Comparison of ENCODE assay signal across 25 cellular contexts in the genomic region with DNA sequence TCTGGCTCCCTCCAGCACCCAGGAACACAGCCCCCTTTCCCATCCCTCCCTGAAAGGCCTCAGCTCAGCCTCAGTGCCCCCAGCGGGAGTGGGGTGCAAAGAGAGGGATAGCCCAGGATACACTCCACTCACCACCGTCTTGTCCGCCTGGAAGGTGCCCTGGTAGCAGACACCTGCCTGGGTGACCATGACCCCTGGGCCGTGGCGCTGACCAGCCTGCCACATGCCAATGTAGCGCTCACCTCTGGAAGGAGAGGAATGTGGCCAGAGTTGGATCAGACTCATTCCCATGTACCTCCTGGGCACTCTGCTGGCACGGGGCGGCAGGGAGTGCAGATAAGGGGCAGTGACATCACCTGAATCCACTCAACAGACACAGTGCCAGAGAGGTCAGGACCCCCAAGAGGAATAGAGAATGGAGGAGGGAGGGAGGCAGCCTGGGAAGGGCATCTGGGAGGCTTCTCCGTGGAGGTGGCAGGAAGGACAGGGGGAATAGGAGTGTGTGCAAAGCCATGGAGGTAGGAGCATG. TPM values are rescaled to one million over a fixed set of nuclear protein-coding genes. Genes with fewer than 3 reads are reported as not detected.
A peak's percentile ranks its signal among the peaks of the same experiment; 100 is the strongest.
DNase-seq lines count a peak whose midpoint lies in the region; ATAC-seq and TF ChIP-seq lines count a peak whose summit lies in the region.
"Had no signal": no experiment of that assay in that cellular context is flagged by ENCODE, and none has a peak within 500 bp of the region (broad histone marks: within the 10 kb centered on the region; RNA-seq: fewer than 3 reads in every experiment).

No MANE protein-coding gene starts in this region.

- 69 to 71% methylated on average over 9 of the region's 9 CpGs for WGBS in heart right ventricle, 2 donors
- no CpG with 5 or more reads among the region's 9 CpGs for WGBS in neuronal stem cell (ENCODE audit: extremely low coverage in 2 of 2, insufficient read length in 2 of 2, insufficient replicate concordance in 1 of 2), 2 donors

- no peak overlapping the region for H4K8ac ChIP-seq in neuronal stem cell (ENCODE audit: low read depth, low read length)

- ATAC-seq in Right ventricle myocardium superior (ENCODE audit: poor library complexity) (peak; percentile 42), heart right ventricle (peak in 6 of 8 donors; percentile 24 to 70 (median 34)), GM18502 (IDR thresholded peaks at IDR 0.05; ENCODE audit: poor library complexity, unreplicated experiment) (no peak)

- intact Hi-C loops in Right ventricle myocardium superior (cut with DNase I): no loop called here
- intact Hi-C loops in cardiac septum (cut with DNase I): no loop called here
- intact Hi-C loops in heart right ventricle (cut with DNase I): no loop called here

- peak overlapping the region; percentile 62 for H2BK15ac ChIP-seq in neuronal stem cell (ENCODE audit: low read length)

- H2BK5ac ChIP-seq in neuronal stem cell (ENCODE audit: low read length): peak overlapping the region; percentile 46

- H2BK12ac ChIP-seq in neuronal stem cell (ENCODE audit: low read length): peak overlapping the region; percentile 80

- no peak overlapping the region for H3K23ac ChIP-seq in neuronal stem cell (ENCODE audit: low read depth, low read length, poor library complexity)

- peak overlapping the region; percentile 49 for H2BK120ac ChIP-seq in neuronal stem cell (ENCODE audit: low read depth, low read length)

- H3K36me3 ChIP-seq in heart right ventricle: peaks cover 0 to 85% (median 14%) of the 10 kb centered on the region in 9 donors
- no peaks in the 10 kb centered on the region for H3K36me3 ChIP-seq in neuronal stem cell (replicated peaks in 1 of 2; ENCODE audit: control insufficient read depth in 2 of 2, insufficient read depth in 2 of 2, low read length in 2 of 2)
- H3K36me3 ChIP-seq: BLaER1, MG63 had no signal

- H2AFZ ChIP-seq in neuronal stem cell (ENCODE audit: low read length): no peak overlapping the region
- H2AFZ ChIP-seq: PC-9 had no signal

- no peak for DNase-seq in Right ventricle myocardium superior
- DNase-seq in cardiac septum (ENCODE audit: low spot score): no peak
- no peak for DNase-seq in heart right ventricle
- DNase-seq in neuronal stem cell (ENCODE audit: low spot score): no peak
- no peak for DNase-seq in NCI-H1694 (lab: John Stamatoyannopoulos, UW)
- DNase-seq in activated T-cell treated with anti-CD3 and anti-CD28 coated beads, Interleukin-2, amount 50 U/mL, for 48 hours: no peak
- DNase-seq: CD4-positive, alpha-beta T cell; GOT3; HCEC 1CT; IMR-90; KG1; MG63; NCI-H2029 treated with DMSO at 0.1 percent for 48 hours; NCI-H446 treated with DMSO at 0.1 percent for 48 hours; NCI-H526; NK-92 treated with Interleukin-12 subunit alpha and Interleukin-12 subunit beta, amount 100 ng/mL, for 24 hours; PC-9; SHP77 treated with DMSO at 0.1 percent for 48 hours had no signal

- no peak overlapping the region for H3K4me2 ChIP-seq in neuronal stem cell (ENCODE audit: insufficient read depth, low read length, poor library complexity, severe bottlenecking)
- H3K4me2 ChIP-seq: PC-9 had no signal

- peaks cover 2% of the 10 kb centered on the region for H3K79me1 ChIP-seq in neuronal stem cell (ENCODE audit: low read depth, low read length)

- no peaks in the 10 kb centered on the region for H3K9me3 ChIP-seq in heart right ventricle
- peaks cover 0 to 2% of the 10 kb centered on the region in 2 donors for H3K9me3 ChIP-seq in neuronal stem cell (replicated peaks in 1 of 2; ENCODE audit: control insufficient read depth in 2 of 2, insufficient read depth in 1 of 2, low read depth in 1 of 2, low read length in 2 of 2)
- H3K9me3 ChIP-seq: BLaER1, MG63 had no signal

- no peak overlapping the region for H3K4ac ChIP-seq in neuronal stem cell (ENCODE audit: low read length)

- H3K27ac ChIP-seq in heart right ventricle: peak overlapping the region in 4 of 10 donors; percentile 0 to 70 (median 28)
- H3K27ac ChIP-seq in neuronal stem cell (replicated peaks; ENCODE audit: low read length): no peak overlapping the region
- H3K27ac ChIP-seq: BLaER1, PC-9, SK-N-MC had no signal

- H3K27me3 ChIP-seq in heart right ventricle (no peaks in the 10 kb centered on the region), neuronal stem cell (ENCODE audit: control insufficient read depth in 3 of 3, insufficient read depth in 3 of 3, low read depth in 1 of 3, low read length in 3 of 3) (no peaks in the 10 kb centered on the region)
- H3K27me3 ChIP-seq: BLaER1, MG63 had no signal

- no peak for TF ChIP-seq CTCF in heart right ventricle (IDR thresholded peaks at IDR 0.05)

- no peak overlapping the region for H3K4me3 ChIP-seq in heart right ventricle
- no peak overlapping the region for H3K4me3 ChIP-seq in neuronal stem cell (ENCODE audit: low read length in 2 of 2)
- H3K4me3 ChIP-seq: BLaER1, MG63, PC-9, SK-N-MC had no signal

- peaks cover 2 to 42% (median 33%) of the 10 kb centered on the region in 9 donors for H3K4me1 ChIP-seq in heart right ventricle
- H3K4me1 ChIP-seq in neuronal stem cell (ENCODE audit: control insufficient read depth in 2 of 2, insufficient read depth in 1 of 2, low read depth in 1 of 2, low read length in 2 of 2): peaks cover 0 to 10% of the 10 kb centered on the region in 2 donors

- H3K18ac ChIP-seq in neuronal stem cell (ENCODE audit: low read length): peak overlapping the region; percentile 52

- H3K14ac ChIP-seq in neuronal stem cell (ENCODE audit: low read length): no peak overlapping the region

- H3K9ac ChIP-seq in neuronal stem cell (ENCODE audit: low read depth, low read length, poor library complexity): peak overlapping the region; percentile 24
- H3K9ac ChIP-seq: BLaER1 had no signal

- H2AK5ac ChIP-seq in neuronal stem cell (ENCODE audit: low read depth, low read length): peak overlapping the region; percentile 90

- H4K91ac ChIP-seq in neuronal stem cell (ENCODE audit: low read depth, low read length, poor library complexity): no peak overlapping the region

RNA-seq across cellular contexts. Expression of gene ALS2CL, which starts 13.1 kb away (rescaled TPM):
- total RNA-seq in Right ventricle myocardium superior: 37.0 TPM
- 32.5 TPM for total RNA-seq in cardiac septum
- 10 to 100 TPM; 16.3 to 41.6 (median 21.6) TPM for total RNA-seq in heart right ventricle
- 100 to 1,000 TPM in 1 of 2 donors, 10 to 100 TPM in 1; 15.6 to 102 TPM for polyA plus RNA-seq in heart right ventricle
- 0.78 TPM for polyA plus RNA-seq in neuronal stem cell (2013, experiment 1 of 2)
- 0.60 TPM for polyA plus RNA-seq in neuronal stem cell (2013, experiment 2 of 2)

RNA-seq across cellular contexts. Expression of gene TMIE, which starts 20.8 kb away (rescaled TPM):
- 1.00 TPM for total RNA-seq in Right ventricle myocardium superior
- 0.51 TPM for total RNA-seq in cardiac septum
- 1 to 10 TPM in 1 of 10 donors, under 1 TPM in 8, not detected in 1; 0.21 to 1.1 (median 0.48) TPM for total RNA-seq in heart right ventricle
- 1 to 10 TPM in 1 of 2 donors, under 1 TPM in 1; 0.39 to 1.2 TPM for polyA plus RNA-seq in heart right ventricle
- polyA plus RNA-seq in neuronal stem cell (2013, experiment 1 of 2): 0.26 TPM
- polyA plus RNA-seq in neuronal stem cell (2013, experiment 2 of 2): 0.30 TPM
- total RNA-seq: Daoy, G401, IMR-90, RPMI7951 had no signal
- polyA plus RNA-seq: AG04450 had no signal

RNA-seq across cellular contexts. Expression of gene PRSS50, which starts 37.3 kb away (rescaled TPM):
- total RNA-seq in Right ventricle myocardium superior (0.16 TPM), cardiac septum (0.78 TPM), heart right ventricle (under 1 TPM in 8 of 10 donors, not detected in 2; 0.09 to 0.37 (median 0.25) TPM)
- under 1 TPM; 0.43 to 0.88 TPM for polyA plus RNA-seq in heart right ventricle
- 0.64 TPM for polyA plus RNA-seq in neuronal stem cell (2013, experiment 1 of 2)
- polyA plus RNA-seq in neuronal stem cell (2013, experiment 2 of 2): 0.57 TPM
- total RNA-seq: CD4-positive, alpha-beta T cell; Daoy; G401; IMR-90; RPMI7951 had no signal
- polyA plus RNA-seq: AG04450, IMR-90 had no signal
